8 cellular contexts compared by ENCODE assay signal in the genomic region with DNA sequence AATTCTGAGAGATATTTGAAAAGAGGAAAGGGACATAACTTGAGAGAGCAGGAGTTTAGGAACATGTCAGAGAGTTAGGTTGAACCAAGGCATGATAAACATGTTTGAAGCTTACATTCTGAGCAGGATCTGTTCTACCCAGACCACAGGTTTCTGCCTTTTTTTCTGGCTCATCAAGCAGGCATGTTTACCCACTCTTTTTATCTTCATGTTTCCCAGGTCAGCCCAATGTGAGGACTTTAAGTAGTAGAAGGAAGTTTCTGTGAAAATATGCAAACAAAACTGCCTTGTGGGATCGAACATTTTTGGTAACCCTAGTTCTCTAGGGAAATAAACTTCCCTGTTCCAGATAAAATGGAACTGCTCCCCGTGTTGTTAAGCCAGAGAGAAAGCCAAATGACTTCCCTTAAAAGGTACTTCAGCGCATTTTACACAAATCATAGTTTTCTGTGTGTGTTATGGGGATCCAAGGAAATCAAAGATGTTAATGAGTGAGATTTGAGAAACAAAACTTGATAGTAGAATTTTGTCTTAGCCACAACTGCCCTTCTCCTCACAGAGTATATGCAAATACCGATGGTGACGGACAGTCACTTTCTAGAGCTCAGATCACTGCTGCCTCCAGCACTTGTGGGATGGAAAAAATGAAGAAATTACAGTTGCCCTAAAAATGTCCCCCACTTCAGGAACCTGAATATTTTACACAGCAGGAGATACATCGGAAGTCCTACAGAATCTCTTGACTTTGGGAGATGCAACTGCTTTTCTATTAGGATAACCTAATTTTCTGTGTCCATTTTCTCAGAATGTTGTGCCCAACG. TPM values are rescaled to one million over a fixed set of nuclear protein-coding genes. Genes with fewer than 3 reads are reported as not detected.
A peak's percentile ranks its signal among the peaks of the same experiment; 100 is the strongest.
DNase-seq lines count a peak whose midpoint lies in the region; ATAC-seq and TF ChIP-seq lines count a peak whose summit lies in the region.

No MANE protein-coding gene starts in this region.

- peak overlapping the region; percentile 73; the same call in 1 of the 2 replicates for H2AFZ ChIP-seq in Karpas-422 (ENCODE audit: low read length)

- WGBS in thyroid gland, 2 donors, result 23 to 28% methylated on average over 7 of the region's 7 CpGs

- peak overlapping the region; percentile 76 for H3K9ac ChIP-seq in Karpas-422 (ENCODE audit: low read length)

- H3K27me3 Mint-ChIP-seq in activated T-cell treated with anti-CD3 and anti-CD28 coated beads, Interleukin-2, amount 50 U/mL, for 24 hours, result no peaks in the 10 kb centered on the region
- peaks cover under 1% of the 10 kb centered on the region for H3K27me3 Mint-ChIP-seq in brain

- peak overlapping the region; percentile 96 for H3K4me3 Mint-ChIP-seq in activated T-cell treated with anti-CD3 and anti-CD28 coated beads, Interleukin-2, amount 50 U/mL, for 24 hours
- H3K4me3 Mint-ChIP-seq in brain, result peak overlapping the region; percentile 90 to 99 (median 94)

- DNase-seq in activated T-cell treated with anti-CD3 and anti-CD28 coated beads, Interleukin-2, amount 50 U/mL, for 24 hours, result no peak
- DNase-seq in activated T-cell treated with anti-CD3 and anti-CD28 coated beads for 4 hours (no peak), Karpas-422 (peak; percentile 79), left lung (no peak), thyroid gland (no peak), COLO829 (ENCODE audit: low spot score) (no peak)

- H3K4me2 ChIP-seq in Karpas-422 (ENCODE audit: low read depth, low read length, poor library complexity, severe bottlenecking), result peak overlapping the region; percentile 92

- no peaks in the 10 kb centered on the region for H3K27me3 ChIP-seq in Karpas-422 (ENCODE audit: low read length)
- no peaks in the 10 kb centered on the region for H3K27me3 ChIP-seq in left lung
- H3K27me3 ChIP-seq in thyroid gland, result no peaks in the 10 kb centered on the region

- H3K4me3 ChIP-seq in Karpas-422 (ENCODE audit: low read length) (peak overlapping the region; percentile 91), left lung (peak overlapping the region; percentile 71 to 93), thyroid gland (replicated peaks in 1 of 3) (peak overlapping the region; percentile 62 to 96 (median 95))

- H3K4me1 ChIP-seq in Karpas-422 (ENCODE audit: low read length) (peaks cover 36% of the 10 kb centered on the region), left lung (peaks cover 17 to 39% of the 10 kb centered on the region in 2 donors), thyroid gland (peaks cover 19 to 25% of the 10 kb centered on the region in 2 donors)

- intact Hi-C loops in left lung (cut with DNase I) (no loop called here), thyroid gland (cut with DNase I) (loop anchor here (2.0 kb wide), 1 partner anchor 24 kb away; the partner anchor contains the start of genes AP4B1 and DCLRE1B)

- H3K9me2 ChIP-seq in Karpas-422 (replicated peaks; ENCODE audit: insufficient read depth, low read length), result no peaks in the 10 kb centered on the region

- H3K9me3 ChIP-seq in Karpas-422 (ENCODE audit: low read length), result no peaks in the 10 kb centered on the region
- no peaks in the 10 kb centered on the region for H3K9me3 ChIP-seq in left lung
- H3K9me3 ChIP-seq in thyroid gland, result no peaks in the 10 kb centered on the region

- TF ChIP-seq CTCF in brain (conservative IDR thresholded peaks at IDR 0.05) (no peak), left lung (IDR thresholded peaks at IDR 0.05) (no peak), thyroid gland (IDR thresholded peaks at IDR 0.05) (no peak)

- H3K27ac ChIP-seq in Karpas-422 (ENCODE audit: low read length) (peak overlapping the region; percentile 75), left lung (peak overlapping the region; percentile 94 to 95), thyroid gland (peak overlapping the region; percentile 82 to 94 (median 88))

- H3K4me1 Mint-ChIP-seq in activated T-cell treated with anti-CD3 and anti-CD28 coated beads, Interleukin-2, amount 50 U/mL, for 24 hours (ENCODE audit: low read depth), result peaks cover 39% of the 10 kb centered on the region
- H3K4me1 Mint-ChIP-seq in brain, result peaks cover 49% of the 10 kb centered on the region

- H3K36me3 ChIP-seq in Karpas-422 (ENCODE audit: insufficient read depth, low read length) (no peaks in the 10 kb centered on the region), left lung (no peaks in the 10 kb centered on the region), thyroid gland (no peaks in the 10 kb centered on the region)

- no peak for TF ChIP-seq POLR2A in thyroid gland (IDR thresholded peaks at IDR 0.05)

- H3K9me3 Mint-ChIP-seq in activated T-cell treated with anti-CD3 and anti-CD28 coated beads, Interleukin-2, amount 50 U/mL, for 24 hours, result no peaks in the 10 kb centered on the region
- no peaks in the 10 kb centered on the region for H3K9me3 Mint-ChIP-seq in brain

- H3K36me3 Mint-ChIP-seq in activated T-cell treated with anti-CD3 and anti-CD28 coated beads, Interleukin-2, amount 50 U/mL, for 24 hours (ENCODE audit: low read depth), result peaks cover 20% of the 10 kb centered on the region
- no peaks in the 10 kb centered on the region for H3K36me3 Mint-ChIP-seq in brain

- H4K20me1 ChIP-seq in Karpas-422 (ENCODE audit: insufficient read depth, low read depth, low read length), result peaks cover 5% of the 10 kb centered on the region; the same call in 1 of the 2 replicates

- peaks cover 36% of the 10 kb centered on the region for H3K79me2 ChIP-seq in Karpas-422 (ENCODE audit: low read length)

- ATAC-seq in left lung (peak; percentile 21), GM19397 (IDR thresholded peaks at IDR 0.05; ENCODE audit: unreplicated experiment) (no peak)

- H3K27ac Mint-ChIP-seq in activated T-cell treated with anti-CD3 and anti-CD28 coated beads, Interleukin-2, amount 50 U/mL, for 24 hours, result peak overlapping the region; percentile 99
- H3K27ac Mint-ChIP-seq in brain, result peak overlapping the region; percentile 96 to 99 (median 99)

RNA-seq across cellular contexts. Expression of gene HIPK1, which starts 0.8 kb away (rescaled TPM):
- 25.7 and 36.0 TPM in 2 replicates for total RNA-seq in Karpas-422 (2014; rRNA removed; shearing (Covaris generic); ENCODE audit: low replicate concordance)
- 39.3 TPM for polyA plus RNA-seq in brain (ENCODE audit: insufficient read depth, low read depth, low replicate concordance)
- total RNA-seq in left lung, result 10 to 100 TPM; 61.1 to 77.4 TPM
- total RNA-seq in thyroid gland, result 100 to 1,000 TPM in 1 of 4 donors, 10 to 100 TPM in 3; 65.8 to 102 (median 84.7) TPM

RNA-seq across cellular contexts. Expression of gene DCLRE1B, which starts 23.2 kb away (rescaled TPM):
- 7.6 and 11.3 TPM in 2 replicates for total RNA-seq in Karpas-422 (2014; rRNA removed; shearing (Covaris generic); ENCODE audit: low replicate concordance)
- 8.8 TPM for polyA plus RNA-seq in brain (ENCODE audit: insufficient read depth, low read depth, low replicate concordance)
- total RNA-seq in left lung, result 1 to 10 TPM; 7.3 to 9.1 TPM
- total RNA-seq in thyroid gland, result 1 to 10 TPM; 3.2 to 5.0 (median 4.1) TPM

RNA-seq across cellular contexts. Expression of gene AP4B1, which starts 23.7 kb away (rescaled TPM):
- 35.3 and 64.0 TPM in 2 replicates for total RNA-seq in Karpas-422 (2014; rRNA removed; shearing (Covaris generic); ENCODE audit: low replicate concordance)
- polyA plus RNA-seq in brain (ENCODE audit: insufficient read depth, low read depth, low replicate concordance), result 8.2 TPM
- total RNA-seq in left lung (10 to 100 TPM; 15.4 to 21.2 TPM), thyroid gland (10 to 100 TPM in 3 of 4 donors, 1 to 10 TPM in 1; 9.7 to 14.8 (median 14.0) TPM)

RNA-seq across cellular contexts. Expression of gene BCL2L15, which starts 41.0 kb away (rescaled TPM):
- 0.48 and 1.0 TPM in 2 replicates for total RNA-seq in Karpas-422 (2014; rRNA removed; shearing (Covaris generic); ENCODE audit: low replicate concordance)
- not detected for polyA plus RNA-seq in brain (ENCODE audit: insufficient read depth, low read depth, low replicate concordance)
- 1 to 10 TPM; 2.2 to 2.3 TPM for total RNA-seq in left lung
- under 1 TPM; 0.13 to 0.89 (median 0.50) TPM for total RNA-seq in thyroid gland

RNA-seq across cellular contexts. Expression of gene OLFML3, which starts 50.9 kb away (rescaled TPM):
- total RNA-seq in Karpas-422 (2014; rRNA removed; shearing (Covaris generic); ENCODE audit: low replicate concordance), result 0.18 and 0.26 TPM in 2 replicates
- polyA plus RNA-seq in brain (ENCODE audit: insufficient read depth, low read depth, low replicate concordance), result 17.0 TPM
- total RNA-seq in left lung, result 10 to 100 TPM; 53.8 to 74.2 TPM
- 10 to 100 TPM; 20.2 to 28.3 (median 24.8) TPM for total RNA-seq in thyroid gland
